ENCODE assay signal across 1 cellular context in genomic region chr12:92860521-92860920, GRCh38.
TF ChIP-seq lines count a peak whose summit lies in the region.

No MANE protein-coding gene starts in this region.

TF ChIP-seq in GM23338, 12 proteins besides CTCF, POLR2A, EP300 and RAD21 (continued from another document):
- TF ChIP-seq ZNF462 (CRISPR knock-in tag; IDR thresholded peaks at IDR 0.05) (no peak), ZNF114 (CRISPR knock-in tag; IDR thresholded peaks at IDR 0.05) (no peak), POLR2AphosphoS5 (IDR thresholded peaks at IDR 0.05; ENCODE audit: low read depth) (no peak), JUNB (IDR thresholded peaks at IDR 0.05; ENCODE audit: unreplicated experiment) (no peak), EZH2phosphoT487 (IDR thresholded peaks at IDR 0.05; ENCODE audit: unreplicated experiment) (no peak), NANOG (IDR thresholded peaks at IDR 0.05; ENCODE audit: borderline replicate concordance) (no peak)
